In the genomic region with DNA sequence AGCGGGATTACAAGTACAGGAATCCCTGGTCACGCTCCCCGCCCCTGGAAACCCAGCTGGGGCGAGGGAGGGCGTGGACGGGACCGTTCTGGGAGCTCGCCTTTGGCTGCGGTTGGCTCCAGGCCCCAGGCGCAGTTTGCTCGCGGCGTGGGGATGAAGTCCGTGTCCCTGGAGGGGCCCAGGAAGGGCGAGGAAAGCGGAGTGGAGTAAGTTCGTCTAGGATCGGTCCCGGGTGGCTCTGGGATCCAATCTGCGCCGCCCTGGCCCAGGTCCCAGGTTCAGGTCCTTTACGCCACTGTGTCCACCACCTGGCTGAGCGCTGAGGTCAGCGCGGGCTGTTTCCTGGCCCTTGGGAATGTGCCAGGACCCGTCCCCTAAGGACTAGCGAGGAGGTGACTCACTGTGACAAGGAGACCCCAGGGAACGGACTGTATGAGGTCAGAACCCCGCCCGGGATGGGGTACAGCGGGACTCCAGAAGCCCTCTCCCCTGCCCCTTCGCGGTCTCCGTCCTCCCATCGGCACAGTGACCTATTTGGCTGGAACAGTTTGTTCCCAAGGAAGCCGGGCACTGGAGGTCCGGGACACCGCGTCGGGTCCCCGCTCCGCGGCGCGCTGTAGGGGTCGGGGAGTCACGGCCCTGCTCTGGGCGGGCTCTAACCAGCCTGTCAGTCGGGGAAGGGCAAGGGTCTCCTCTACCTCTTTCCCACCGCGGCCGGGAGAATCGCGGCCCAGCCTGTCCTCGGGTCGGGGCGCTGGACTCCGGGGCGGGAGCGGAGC, we compare ENCODE assay signal across 2 cellular contexts.
TF ChIP-seq lines count a peak whose summit lies in the region.

No MANE protein-coding gene starts in this region.

TF ChIP-seq in HEK293, 187 proteins besides CTCF, POLR2A, EP300 and RAD21 (continued from another document and continues in another):
- TF ChIP-seq, protein P1, sequence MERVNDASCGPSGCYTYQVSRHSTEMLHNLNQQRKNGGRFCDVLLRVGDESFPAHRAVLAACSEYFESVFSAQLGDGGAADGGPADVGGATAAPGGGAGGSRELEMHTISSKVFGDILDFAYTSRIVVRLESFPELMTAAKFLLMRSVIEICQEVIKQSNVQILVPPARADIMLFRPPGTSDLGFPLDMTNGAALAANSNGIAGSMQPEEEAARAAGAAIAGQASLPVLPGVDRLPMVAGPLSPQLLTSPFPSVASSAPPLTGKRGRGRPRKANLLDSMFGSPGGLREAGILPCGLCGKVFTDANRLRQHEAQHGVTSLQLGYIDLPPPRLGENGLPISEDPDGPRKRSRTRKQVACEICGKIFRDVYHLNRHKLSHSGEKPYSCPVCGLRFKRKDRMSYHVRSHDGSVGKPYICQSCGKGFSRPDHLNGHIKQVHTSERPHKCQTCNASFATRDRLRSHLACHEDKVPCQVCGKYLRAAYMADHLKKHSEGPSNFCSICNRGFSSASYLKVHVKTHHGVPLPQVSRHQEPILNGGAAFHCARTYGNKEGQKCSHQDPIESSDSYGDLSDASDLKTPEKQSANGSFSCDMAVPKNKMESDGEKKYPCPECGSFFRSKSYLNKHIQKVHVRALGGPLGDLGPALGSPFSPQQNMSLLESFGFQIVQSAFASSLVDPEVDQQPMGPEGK (tag by site-specific recombination; IDR thresholded peaks at IDR 0.05): peak; percentile 55
- peak; percentile 90 for TF ChIP-seq ZNF629 (tag by site-specific recombination; IDR thresholded peaks at IDR 0.05)
- peak; percentile 71; the same call in 1 of the 2 replicates for TF ChIP-seq BCL11A (tag by site-specific recombination; IDR thresholded peaks at IDR 0.05; ENCODE audit: low read depth)
- TF ChIP-seq, protein P2, sequence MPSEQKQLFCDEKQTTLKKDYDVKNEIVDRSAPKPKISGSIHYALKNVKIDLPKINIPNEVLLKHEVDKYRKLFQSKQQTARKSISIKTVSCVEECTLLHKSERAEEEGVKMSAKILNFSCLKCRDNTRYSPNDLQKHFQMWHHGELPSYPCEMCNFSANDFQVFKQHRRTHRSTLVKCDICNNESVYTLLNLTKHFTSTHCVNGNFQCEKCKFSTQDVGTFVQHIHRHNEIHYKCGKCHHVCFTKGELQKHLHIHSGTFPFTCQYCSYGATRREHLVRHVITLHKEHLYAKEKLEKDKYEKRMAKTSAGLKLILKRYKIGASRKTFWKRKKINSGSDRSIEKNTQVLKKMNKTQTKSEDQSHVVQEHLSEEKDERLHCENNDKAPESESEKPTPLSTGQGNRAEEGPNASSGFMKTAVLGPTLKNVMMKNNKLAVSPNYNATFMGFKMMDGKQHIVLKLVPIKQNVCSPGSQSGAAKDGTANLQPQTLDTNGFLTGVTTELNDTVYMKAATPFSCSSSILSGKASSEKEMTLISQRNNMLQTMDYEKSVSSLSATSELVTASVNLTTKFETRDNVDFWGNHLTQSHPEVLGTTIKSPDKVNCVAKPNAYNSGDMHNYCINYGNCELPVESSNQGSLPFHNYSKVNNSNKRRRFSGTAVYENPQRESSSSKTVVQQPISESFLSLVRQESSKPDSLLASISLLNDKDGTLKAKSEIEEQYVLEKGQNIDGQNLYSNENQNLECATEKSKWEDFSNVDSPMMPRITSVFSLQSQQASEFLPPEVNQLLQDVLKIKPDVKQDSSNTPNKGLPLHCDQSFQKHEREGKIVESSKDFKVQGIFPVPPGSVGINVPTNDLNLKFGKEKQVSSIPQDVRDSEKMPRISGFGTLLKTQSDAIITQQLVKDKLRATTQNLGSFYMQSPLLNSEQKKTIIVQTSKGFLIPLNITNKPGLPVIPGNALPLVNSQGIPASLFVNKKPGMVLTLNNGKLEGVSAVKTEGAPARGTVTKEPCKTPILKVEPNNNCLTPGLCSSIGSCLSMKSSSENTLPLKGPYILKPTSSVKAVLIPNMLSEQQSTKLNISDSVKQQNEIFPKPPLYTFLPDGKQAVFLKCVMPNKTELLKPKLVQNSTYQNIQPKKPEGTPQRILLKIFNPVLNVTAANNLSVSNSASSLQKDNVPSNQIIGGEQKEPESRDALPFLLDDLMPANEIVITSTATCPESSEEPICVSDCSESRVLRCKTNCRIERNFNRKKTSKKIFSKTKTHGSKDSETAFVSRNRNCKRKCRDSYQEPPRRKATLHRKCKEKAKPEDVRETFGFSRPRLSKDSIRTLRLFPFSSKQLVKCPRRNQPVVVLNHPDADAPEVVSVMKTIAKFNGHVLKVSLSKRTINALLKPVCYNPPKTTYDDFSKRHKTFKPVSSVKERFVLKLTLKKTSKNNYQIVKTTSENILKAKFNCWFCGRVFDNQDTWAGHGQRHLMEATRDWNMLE (tag by site-specific recombination; conservative IDR thresholded peaks at IDR 0.05; ENCODE audit: low read depth): no peak
- TF ChIP-seq ZNF701 (tag by site-specific recombination; IDR thresholded peaks at IDR 0.05): no peak
- TF ChIP-seq, protein P3, sequence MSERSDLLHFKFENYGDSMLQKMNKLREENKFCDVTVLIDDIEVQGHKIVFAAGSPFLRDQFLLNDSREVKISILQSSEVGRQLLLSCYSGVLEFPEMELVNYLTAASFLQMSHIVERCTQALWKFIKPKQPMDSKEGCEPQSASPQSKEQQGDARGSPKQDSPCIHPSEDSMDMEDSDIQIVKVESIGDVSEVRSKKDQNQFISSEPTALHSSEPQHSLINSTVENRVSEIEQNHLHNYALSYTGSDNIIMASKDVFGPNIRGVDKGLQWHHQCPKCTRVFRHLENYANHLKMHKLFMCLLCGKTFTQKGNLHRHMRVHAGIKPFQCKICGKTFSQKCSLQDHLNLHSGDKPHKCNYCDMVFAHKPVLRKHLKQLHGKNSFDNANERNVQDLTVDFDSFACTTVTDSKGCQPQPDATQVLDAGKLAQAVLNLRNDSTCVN (tag by site-specific recombination; optimal IDR thresholded peaks at IDR 0.05): peak; percentile 76
- no peak for TF ChIP-seq REPIN1 (tag by site-specific recombination; IDR thresholded peaks at IDR 0.05; ENCODE audit: low read depth)
- TF ChIP-seq HOXC10 (CRISPR knock-in tag; IDR thresholded peaks at IDR 0.05): no peak; the same call in 1 of the 2 replicates
- TF ChIP-seq HOXA7 (CRISPR knock-in tag; IDR thresholded peaks at IDR 0.05; ENCODE audit: borderline replicate concordance): no peak
- TF ChIP-seq, protein P4, sequence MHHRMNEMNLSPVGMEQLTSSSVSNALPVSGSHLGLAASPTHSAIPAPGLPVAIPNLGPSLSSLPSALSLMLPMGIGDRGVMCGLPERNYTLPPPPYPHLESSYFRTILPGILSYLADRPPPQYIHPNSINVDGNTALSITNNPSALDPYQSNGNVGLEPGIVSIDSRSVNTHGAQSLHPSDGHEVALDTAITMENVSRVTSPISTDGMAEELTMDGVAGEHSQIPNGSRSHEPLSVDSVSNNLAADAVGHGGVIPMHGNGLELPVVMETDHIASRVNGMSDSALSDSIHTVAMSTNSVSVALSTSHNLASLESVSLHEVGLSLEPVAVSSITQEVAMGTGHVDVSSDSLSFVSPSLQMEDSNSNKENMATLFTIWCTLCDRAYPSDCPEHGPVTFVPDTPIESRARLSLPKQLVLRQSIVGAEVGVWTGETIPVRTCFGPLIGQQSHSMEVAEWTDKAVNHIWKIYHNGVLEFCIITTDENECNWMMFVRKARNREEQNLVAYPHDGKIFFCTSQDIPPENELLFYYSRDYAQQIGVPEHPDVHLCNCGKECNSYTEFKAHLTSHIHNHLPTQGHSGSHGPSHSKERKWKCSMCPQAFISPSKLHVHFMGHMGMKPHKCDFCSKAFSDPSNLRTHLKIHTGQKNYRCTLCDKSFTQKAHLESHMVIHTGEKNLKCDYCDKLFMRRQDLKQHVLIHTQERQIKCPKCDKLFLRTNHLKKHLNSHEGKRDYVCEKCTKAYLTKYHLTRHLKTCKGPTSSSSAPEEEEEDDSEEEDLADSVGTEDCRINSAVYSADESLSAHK (tag by site-specific recombination; IDR thresholded peaks at IDR 0.05): no peak

TF ChIP-seq in HepG2, 621 proteins besides CTCF, POLR2A, EP300 and RAD21 (continued from another document and continues in another):
- TF ChIP-seq, protein P5, sequence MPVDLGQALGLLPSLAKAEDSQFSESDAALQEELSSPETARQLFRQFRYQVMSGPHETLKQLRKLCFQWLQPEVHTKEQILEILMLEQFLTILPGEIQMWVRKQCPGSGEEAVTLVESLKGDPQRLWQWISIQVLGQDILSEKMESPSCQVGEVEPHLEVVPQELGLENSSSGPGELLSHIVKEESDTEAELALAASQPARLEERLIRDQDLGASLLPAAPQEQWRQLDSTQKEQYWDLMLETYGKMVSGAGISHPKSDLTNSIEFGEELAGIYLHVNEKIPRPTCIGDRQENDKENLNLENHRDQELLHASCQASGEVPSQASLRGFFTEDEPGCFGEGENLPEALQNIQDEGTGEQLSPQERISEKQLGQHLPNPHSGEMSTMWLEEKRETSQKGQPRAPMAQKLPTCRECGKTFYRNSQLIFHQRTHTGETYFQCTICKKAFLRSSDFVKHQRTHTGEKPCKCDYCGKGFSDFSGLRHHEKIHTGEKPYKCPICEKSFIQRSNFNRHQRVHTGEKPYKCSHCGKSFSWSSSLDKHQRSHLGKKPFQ (CRISPR knock-in tag; IDR thresholded peaks at IDR 0.05; ENCODE audit: insufficient replicate concordance): peak; percentile 49
- TF ChIP-seq HNRNPL (IDR thresholded peaks at IDR 0.05; ENCODE audit: low read depth, low read length) (peak; percentile 16; the same call in 1 of the 2 replicates), ZFX (CRISPR knock-in tag; IDR thresholded peaks at IDR 0.05; ENCODE audit: low read depth) (peak; percentile 4; the same call in 1 of the 2 replicates), ZNF260 (CRISPR knock-in tag; IDR thresholded peaks at IDR 0.05; ENCODE audit: borderline replicate concordance, low read depth) (no peak), ARID2 (CRISPR knock-in tag; IDR thresholded peaks at IDR 0.05; ENCODE audit: borderline replicate concordance) (0 out of 2 replicates have a peak, but pooled peaks have one; percentile 25), FOSL1 (CRISPR knock-in tag; IDR thresholded peaks at IDR 0.05; ENCODE audit: borderline replicate concordance) (0 out of 2 replicates have a peak, but pooled peaks have one; percentile 6), ZNF775 (CRISPR knock-in tag; IDR thresholded peaks at IDR 0.05; ENCODE audit: borderline replicate concordance) (no peak; the same call in 1 of the 2 replicates), PITX1 (CRISPR knock-in tag; IDR thresholded peaks at IDR 0.05) (peak; percentile 16), STAT5B (CRISPR knock-in tag; IDR thresholded peaks at IDR 0.05) (no peak; the same call in 1 of the 2 replicates)
- TF ChIP-seq, protein P6, sequence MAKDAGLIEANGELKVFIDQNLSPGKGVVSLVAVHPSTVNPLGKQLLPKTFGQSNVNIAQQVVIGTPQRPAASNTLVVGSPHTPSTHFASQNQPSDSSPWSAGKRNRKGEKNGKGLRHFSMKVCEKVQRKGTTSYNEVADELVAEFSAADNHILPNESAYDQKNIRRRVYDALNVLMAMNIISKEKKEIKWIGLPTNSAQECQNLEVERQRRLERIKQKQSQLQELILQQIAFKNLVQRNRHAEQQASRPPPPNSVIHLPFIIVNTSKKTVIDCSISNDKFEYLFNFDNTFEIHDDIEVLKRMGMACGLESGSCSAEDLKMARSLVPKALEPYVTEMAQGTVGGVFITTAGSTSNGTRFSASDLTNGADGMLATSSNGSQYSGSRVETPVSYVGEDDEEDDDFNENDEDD (CRISPR knock-in tag; IDR thresholded peaks at IDR 0.05; ENCODE audit: borderline replicate concordance): peak; percentile 28; the same call in 1 of the 2 replicates
- TF ChIP-seq, protein P7, sequence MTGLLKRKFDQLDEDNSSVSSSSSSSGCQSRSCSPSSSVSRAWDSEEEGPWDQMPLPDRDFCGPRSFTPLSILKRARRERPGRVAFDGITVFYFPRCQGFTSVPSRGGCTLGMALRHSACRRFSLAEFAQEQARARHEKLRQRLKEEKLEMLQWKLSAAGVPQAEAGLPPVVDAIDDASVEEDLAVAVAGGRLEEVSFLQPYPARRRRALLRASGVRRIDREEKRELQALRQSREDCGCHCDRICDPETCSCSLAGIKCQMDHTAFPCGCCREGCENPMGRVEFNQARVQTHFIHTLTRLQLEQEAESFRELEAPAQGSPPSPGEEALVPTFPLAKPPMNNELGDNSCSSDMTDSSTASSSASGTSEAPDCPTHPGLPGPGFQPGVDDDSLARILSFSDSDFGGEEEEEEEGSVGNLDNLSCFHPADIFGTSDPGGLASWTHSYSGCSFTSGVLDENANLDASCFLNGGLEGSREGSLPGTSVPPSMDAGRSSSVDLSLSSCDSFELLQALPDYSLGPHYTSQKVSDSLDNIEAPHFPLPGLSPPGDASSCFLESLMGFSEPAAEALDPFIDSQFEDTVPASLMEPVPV (CRISPR knock-in tag; IDR thresholded peaks at IDR 0.05): peak; percentile 73; the same call in 1 of the 2 replicates
- TF ChIP-seq, protein P8, sequence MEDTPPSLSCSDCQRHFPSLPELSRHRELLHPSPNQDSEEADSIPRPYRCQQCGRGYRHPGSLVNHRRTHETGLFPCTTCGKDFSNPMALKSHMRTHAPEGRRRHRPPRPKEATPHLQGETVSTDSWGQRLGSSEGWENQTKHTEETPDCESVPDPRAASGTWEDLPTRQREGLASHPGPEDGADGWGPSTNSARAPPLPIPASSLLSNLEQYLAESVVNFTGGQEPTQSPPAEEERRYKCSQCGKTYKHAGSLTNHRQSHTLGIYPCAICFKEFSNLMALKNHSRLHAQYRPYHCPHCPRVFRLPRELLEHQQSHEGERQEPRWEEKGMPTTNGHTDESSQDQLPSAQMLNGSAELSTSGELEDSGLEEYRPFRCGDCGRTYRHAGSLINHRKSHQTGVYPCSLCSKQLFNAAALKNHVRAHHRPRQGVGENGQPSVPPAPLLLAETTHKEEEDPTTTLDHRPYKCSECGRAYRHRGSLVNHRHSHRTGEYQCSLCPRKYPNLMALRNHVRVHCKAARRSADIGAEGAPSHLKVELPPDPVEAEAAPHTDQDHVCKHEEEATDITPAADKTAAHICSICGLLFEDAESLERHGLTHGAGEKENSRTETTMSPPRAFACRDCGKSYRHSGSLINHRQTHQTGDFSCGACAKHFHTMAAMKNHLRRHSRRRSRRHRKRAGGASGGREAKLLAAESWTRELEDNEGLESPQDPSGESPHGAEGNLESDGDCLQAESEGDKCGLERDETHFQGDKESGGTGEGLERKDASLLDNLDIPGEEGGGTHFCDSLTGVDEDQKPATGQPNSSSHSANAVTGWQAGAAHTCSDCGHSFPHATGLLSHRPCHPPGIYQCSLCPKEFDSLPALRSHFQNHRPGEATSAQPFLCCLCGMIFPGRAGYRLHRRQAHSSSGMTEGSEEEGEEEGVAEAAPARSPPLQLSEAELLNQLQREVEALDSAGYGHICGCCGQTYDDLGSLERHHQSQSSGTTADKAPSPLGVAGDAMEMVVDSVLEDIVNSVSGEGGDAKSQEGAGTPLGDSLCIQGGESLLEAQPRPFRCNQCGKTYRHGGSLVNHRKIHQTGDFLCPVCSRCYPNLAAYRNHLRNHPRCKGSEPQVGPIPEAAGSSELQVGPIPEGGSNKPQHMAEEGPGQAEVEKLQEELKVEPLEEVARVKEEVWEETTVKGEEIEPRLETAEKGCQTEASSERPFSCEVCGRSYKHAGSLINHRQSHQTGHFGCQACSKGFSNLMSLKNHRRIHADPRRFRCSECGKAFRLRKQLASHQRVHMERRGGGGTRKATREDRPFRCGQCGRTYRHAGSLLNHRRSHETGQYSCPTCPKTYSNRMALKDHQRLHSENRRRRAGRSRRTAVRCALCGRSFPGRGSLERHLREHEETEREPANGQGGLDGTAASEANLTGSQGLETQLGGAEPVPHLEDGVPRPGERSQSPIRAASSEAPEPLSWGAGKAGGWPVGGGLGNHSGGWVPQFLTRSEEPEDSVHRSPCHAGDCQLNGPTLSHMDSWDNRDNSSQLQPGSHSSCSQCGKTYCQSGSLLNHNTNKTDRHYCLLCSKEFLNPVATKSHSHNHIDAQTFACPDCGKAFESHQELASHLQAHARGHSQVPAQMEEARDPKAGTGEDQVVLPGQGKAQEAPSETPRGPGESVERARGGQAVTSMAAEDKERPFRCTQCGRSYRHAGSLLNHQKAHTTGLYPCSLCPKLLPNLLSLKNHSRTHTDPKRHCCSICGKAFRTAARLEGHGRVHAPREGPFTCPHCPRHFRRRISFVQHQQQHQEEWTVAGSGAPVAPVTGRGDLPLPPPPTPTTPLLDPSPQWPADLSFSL (CRISPR knock-in tag; IDR thresholded peaks at IDR 0.05): peak; percentile 74; the same call in 1 of the 2 replicates
- TF ChIP-seq, protein P9, sequence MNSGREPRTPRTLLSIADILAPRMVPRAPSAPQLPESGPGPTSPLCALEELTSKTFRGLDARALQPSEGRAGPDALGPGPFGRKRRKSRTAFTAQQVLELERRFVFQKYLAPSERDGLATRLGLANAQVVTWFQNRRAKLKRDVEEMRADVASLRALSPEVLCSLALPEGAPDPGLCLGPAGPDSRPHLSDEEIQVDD (CRISPR knock-in tag; IDR thresholded peaks at IDR 0.05; ENCODE audit: borderline replicate concordance): no peak
